9 cellular contexts compared by ENCODE assay signal in the genomic region with DNA sequence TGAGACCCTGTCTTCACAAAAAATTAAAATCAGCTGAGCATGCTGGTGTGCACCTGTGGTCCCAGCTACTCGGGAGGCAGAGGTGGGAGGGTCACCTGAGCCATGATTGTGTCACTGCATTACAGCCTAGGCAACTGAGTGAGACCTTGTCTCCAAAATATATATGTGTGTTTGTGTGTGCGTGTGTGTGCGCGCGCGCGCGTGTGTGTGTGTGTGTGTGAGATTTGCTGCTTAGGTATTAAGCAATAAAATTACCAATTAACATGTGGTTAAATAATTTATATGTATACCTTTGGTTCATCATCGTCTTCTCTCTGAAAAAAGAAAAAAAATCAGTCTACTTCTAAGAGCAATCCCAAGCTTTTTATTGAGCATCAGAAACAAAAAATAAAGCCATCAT.
"Had no signal": no experiment of that assay in that cellular context is flagged by ENCODE, and none has a peak within 500 bp of the region (broad histone marks: within the 10 kb centered on the region; RNA-seq: fewer than 3 reads in every experiment).

No MANE protein-coding gene starts in this region.

- H2AFZ ChIP-seq: GM23248 had no signal

- H3K9ac ChIP-seq: GM23248 had no signal

- DNase-seq: GM23248, GOT3, H7, HFFc6, IMR-90 had no signal

- H3K36me3 ChIP-seq: HAP-1 had no signal

- H3K9me3 ChIP-seq: HAP-1 had no signal

- ATAC-seq: HCT116, K562 had no signal

- H3K27ac ChIP-seq: GM23248 had no signal

- FAIRE-seq: HTR-8/SVneo, K562 had no signal

- H3K4me1 ChIP-seq: HAP-1 had no signal

- H3K4me3 ChIP-seq: GM23248, HAP-1, K562 had no signal
